9 cellular contexts compared by ENCODE assay signal in the genomic region with DNA sequence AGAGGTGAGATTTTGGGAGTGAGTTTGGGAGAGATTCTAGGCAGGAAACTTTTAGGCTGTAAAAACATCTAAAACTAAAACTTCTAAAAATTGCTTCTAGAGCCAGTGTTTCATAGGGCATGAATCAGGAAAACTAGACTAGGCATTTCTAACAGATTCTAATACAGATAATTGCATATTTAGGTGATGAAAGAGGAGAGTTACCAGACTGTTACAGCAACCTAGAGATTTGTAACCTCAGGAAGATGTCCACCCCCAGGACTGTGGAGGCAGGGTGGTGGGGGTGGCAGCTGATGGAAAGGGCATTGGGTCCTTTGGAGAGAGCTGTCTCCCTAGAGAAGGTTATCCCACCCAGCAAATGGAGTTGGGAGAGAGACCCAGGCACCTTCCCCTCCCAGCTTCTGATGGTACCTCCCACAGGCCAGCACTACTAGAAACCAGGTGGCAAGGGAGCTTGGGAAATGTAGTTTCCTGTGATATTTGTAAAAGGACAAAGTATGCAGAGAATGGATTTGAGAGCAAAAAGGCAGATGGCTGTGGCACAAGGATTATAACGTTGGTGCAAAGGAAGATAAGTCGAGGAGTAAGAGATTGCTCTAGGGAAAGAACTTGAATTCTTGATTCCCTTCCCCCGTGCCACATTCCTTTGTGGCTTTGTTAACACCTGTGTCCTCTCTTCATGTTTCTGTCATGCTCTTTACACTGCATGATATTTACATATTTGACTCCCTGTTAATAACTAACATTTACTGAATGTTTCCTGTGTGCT.
DNase-seq lines count a peak whose midpoint lies in the region; ATAC-seq and TF ChIP-seq lines count a peak whose summit lies in the region.
"Had no signal": no experiment of that assay in that cellular context is flagged by ENCODE, and none has a peak within 500 bp of the region (broad histone marks: within the 10 kb centered on the region; RNA-seq: fewer than 3 reads in every experiment).

No MANE protein-coding gene starts in this region.

- no peaks in the 10 kb centered on the region for H3K36me3 ChIP-seq in DOHH2 (ENCODE audit: control insufficient read depth, low read length)
- H3K36me3 ChIP-seq in IMR-90 (ENCODE audit: control insufficient read depth, insufficient read depth, low read length), result no peaks in the 10 kb centered on the region; the same call in 1 of the 2 replicates
- no peaks in the 10 kb centered on the region for H3K36me3 ChIP-seq in endodermal cell (ENCODE audit: control insufficient read depth, insufficient read depth, low read length)

- H3K4me3 ChIP-seq in DOHH2 (ENCODE audit: low read length), result no peak overlapping the region
- H3K4me3 ChIP-seq in IMR-90 (ENCODE audit: insufficient read depth, low read depth, low read length), result no peak overlapping the region
- H3K4me3 ChIP-seq in endodermal cell (ENCODE audit: low read length), result no peak overlapping the region

- H3K9ac ChIP-seq in IMR-90 (ENCODE audit: low read depth, low read length) (no peak overlapping the region), endodermal cell (ENCODE audit: extremely low read depth, low read length, poor library complexity, severe bottlenecking) (no peak overlapping the region)

- TF ChIP-seq RAD21 in IMR-90 (IDR thresholded peaks at IDR 0.05; ENCODE audit: low read length), result no peak

- H3K27me3 ChIP-seq in DOHH2 (ENCODE audit: control insufficient read depth, low read length), result no peaks in the 10 kb centered on the region
- no peaks in the 10 kb centered on the region for H3K27me3 ChIP-seq in IMR-90 (ENCODE audit: control insufficient read depth, insufficient read depth, low read length)
- H3K27me3 ChIP-seq in endodermal cell (ENCODE audit: control insufficient read depth, insufficient read depth, low read length, poor library complexity, severe bottlenecking), result no peaks in the 10 kb centered on the region

- no peaks in the 10 kb centered on the region for H3K9me3 Mint-ChIP-seq in endodermal cell

- H3K4me1 Mint-ChIP-seq in endodermal cell, result peaks cover 18% of the 10 kb centered on the region

- H3K27ac ChIP-seq in DOHH2 (ENCODE audit: low read depth, low read length) (no peak overlapping the region), IMR-90 (ENCODE audit: insufficient read depth, low read length) (no peak overlapping the region), endodermal cell (ENCODE audit: low read depth, low read length) (no peak overlapping the region)

- H3K9me3 ChIP-seq in DOHH2 (ENCODE audit: control insufficient read depth, insufficient read depth, low read length) (no peaks in the 10 kb centered on the region), IMR-90 (ENCODE audit: control insufficient read depth, insufficient read depth, low read length) (no peaks in the 10 kb centered on the region), endodermal cell (ENCODE audit: control insufficient read depth, low read length) (no peaks in the 10 kb centered on the region)

- dilution Hi-C loops in IMR-90 (cut with HindIII; ENCODE audit: low sequenced_read_pairs, unreplicated experiment), result no loop called here

- H2BK120ac ChIP-seq in IMR-90 (ENCODE audit: low read depth, low read length), result no peak overlapping the region

- no peak overlapping the region for H2BK15ac ChIP-seq in IMR-90 (ENCODE audit: low read depth, low read length)

- no peak for TF ChIP-seq CTCF in DOHH2 (IDR thresholded peaks at IDR 0.05; ENCODE audit: low read depth, low read length, poor library complexity, severe bottlenecking)
- TF ChIP-seq CTCF in IMR-90 (conservative IDR thresholded peaks at IDR 0.05; ENCODE audit: low read depth, low read length), result no peak
- no peak for TF ChIP-seq CTCF in endodermal cell (conservative IDR thresholded peaks at IDR 0.05)

- H3K9me1 ChIP-seq in IMR-90 (ENCODE audit: insufficient read depth, low read length), result peaks cover 27% of the 10 kb centered on the region

- no peak overlapping the region for H3K18ac ChIP-seq in IMR-90 (ENCODE audit: low read depth, low read length)

- H3K56ac ChIP-seq in IMR-90 (ENCODE audit: extremely low read depth, insufficient read depth, low read length), result no peak overlapping the region

- no peaks in the 10 kb centered on the region for H3K27me3 Mint-ChIP-seq in endodermal cell (ENCODE audit: insufficient read depth)

- POLR2A ChIA-PET in IMR-90 (lab: Charles Lee; ENCODE audit: unreplicated experiment), result no interaction called here

- ATAC-seq in GM21423 (IDR thresholded peaks at IDR 0.05; ENCODE audit: unreplicated experiment) (peak; percentile 68), IMR-90 (ENCODE audit: low read depth) (no peak; the same call in 1 of the 2 replicates), GM19324 (IDR thresholded peaks at IDR 0.05; ENCODE audit: low FRiP score, unreplicated experiment) (no peak)

- peak overlapping the region; percentile 72 for H3K27ac Mint-ChIP-seq in endodermal cell

- no peak overlapping the region for H3K4me3 Mint-ChIP-seq in endodermal cell

- H3K4me1 ChIP-seq in DOHH2 (ENCODE audit: control insufficient read depth, low read length) (peaks cover 34% of the 10 kb centered on the region), IMR-90 (ENCODE audit: control insufficient read depth, insufficient read depth, low read length) (peaks cover 14% of the 10 kb centered on the region), endodermal cell (ENCODE audit: control insufficient read depth, insufficient read depth, low read length) (peaks cover 5% of the 10 kb centered on the region)

- no peak overlapping the region for H2AFZ ChIP-seq in IMR-90 (replicated peaks; ENCODE audit: low read length, poor library complexity)

- in situ Hi-C loops in IMR-90 (cut with MboI; ENCODE audit: low sequenced_read_pairs), result no loop called here

- intact Hi-C loops in IMR-90 (cut with micrococcal nuclease), result no loop called here

- no peak overlapping the region for H3K23ac ChIP-seq in IMR-90 (ENCODE audit: low read depth, low read length)

- H3K4me2 ChIP-seq in DOHH2 (ENCODE audit: low read length) (peak overlapping the region; percentile 48), IMR-90 (ENCODE audit: low read depth, low read length) (no peak overlapping the region; the same call in 1 of the 2 replicates)

- peaks cover 10% of the 10 kb centered on the region for H4K20me1 ChIP-seq in DOHH2 (ENCODE audit: control insufficient read depth, insufficient read depth, low read depth, low read length)
- peaks cover 77% of the 10 kb centered on the region for H4K20me1 ChIP-seq in IMR-90 (ENCODE audit: insufficient read depth, low read length)

- peaks cover 1% of the 10 kb centered on the region for H3K36me3 Mint-ChIP-seq in endodermal cell (ENCODE audit: low read depth)

- H3K9me2 ChIP-seq in DOHH2 (replicated peaks; ENCODE audit: control insufficient read depth, low read length), result no peaks in the 10 kb centered on the region

- CTCF ChIA-PET in IMR-90 (lab: Yijun Ruan, JAX), result interaction anchor here (0.6 kb wide), 1 partner anchor 51 kb away, joined by 3 read pairs; no protein-coding TSS in a partner anchor

- no peak overlapping the region for H4K8ac ChIP-seq in IMR-90 (ENCODE audit: low read depth in 2 of 2, low read length in 2 of 2)

- no peaks in the 10 kb centered on the region for H3F3A ChIP-seq in DOHH2 (ENCODE audit: control insufficient read depth, insufficient read depth)

- H3K4ac ChIP-seq in IMR-90 (ENCODE audit: low read depth, low read length), result no peak overlapping the region

- H4K5ac ChIP-seq in IMR-90 (ENCODE audit: low read depth, low read length), result no peak overlapping the region

- H4K91ac ChIP-seq in IMR-90 (ENCODE audit: insufficient read depth, low read depth, low read length), result no peak overlapping the region

- peaks cover 51 to 88% of the 10 kb centered on the region in 2 experiments for H3K79me1 ChIP-seq in IMR-90 (ENCODE audit: low read depth in 1 of 2, low read length in 2 of 2)

- DNase-seq in IMR-90 (peak; percentile 11), endodermal cell (no peak), COLO829 (ENCODE audit: low spot score) (no peak), NCI-H1048 (lab: John Stamatoyannopoulos, UW) (no peak)
- no peak for DNase-seq in stimulated activated CD8-positive, alpha-beta memory T cell treated with anti-CD3 and anti-CD28 coated beads, Interleukin-4, amount 100 ng/mL, for 48 hours
- DNase-seq: NCI-H2227 treated with DMSO at 0.1 percent for 48 hours had no signal

- H2AK5ac ChIP-seq in IMR-90 (ENCODE audit: low read depth, low read length), result no peak overlapping the region; the same call in 1 of the 2 replicates

- no peak for TF ChIP-seq POLR2A in IMR-90 (IDR thresholded peaks at IDR 0.05; ENCODE audit: low read depth, low read length)

- peaks cover 91% of the 10 kb centered on the region for H3K79me2 ChIP-seq in DOHH2 (ENCODE audit: control insufficient read depth, low read length)

- H2BK5ac ChIP-seq in IMR-90 (ENCODE audit: low read depth, low read length, poor library complexity, severe bottlenecking), result no peak overlapping the region

- BruUV-seq in IMR-90 (replicated peaks; lab: Mats Ljungman, UMichigan), result no TSS peak

- no peak overlapping the region for H2AK9ac ChIP-seq in IMR-90 (replicated peaks; ENCODE audit: low read depth, low read length, poor library complexity)

- H2BK20ac ChIP-seq in IMR-90 (ENCODE audit: low read depth, low read length), result no peak overlapping the region

- WGBS in IMR-90 (ENCODE audit: extremely low coverage in 2 of 2, insufficient read length in 1 of 2), 2 experiments, result no CpG with 5 or more reads among the region's 3 CpGs
- 86 to 93% methylated on average over 3 of the region's 3 CpGs for WGBS in endodermal cell (ENCODE audit: insufficient coverage in 1 of 2, insufficient read length in 1 of 2), 2 experiments

- H3K14ac ChIP-seq in IMR-90 (replicated peaks; ENCODE audit: low read depth, low read length), result no peak overlapping the region; the same call in 1 of the 2 replicates

TF ChIP-seq in IMR-90, 13 proteins besides CTCF, POLR2A, EP300 and RAD21:
- TF ChIP-seq RCOR1 (IDR thresholded peaks at IDR 0.05; ENCODE audit: insufficient replicate concordance, low read length) (no peak), ELK1 (IDR thresholded peaks at IDR 0.05; ENCODE audit: borderline replicate concordance, low read depth, low read length) (no peak), FOS (IDR thresholded peaks at IDR 0.05; ENCODE audit: low read depth, low read length) (no peak), CEBPB (IDR thresholded peaks at IDR 0.05; ENCODE audit: low read depth, low read length) (0 out of 2 replicates have a peak, but pooled peaks have one; percentile 10), CHD1 (IDR thresholded peaks at IDR 0.05; ENCODE audit: low read depth, low read length) (no peak)
